In genomic region chr18:58025733-58026132, GRCh38 we compare ENCODE assay signal across 1 cellular context.
TF ChIP-seq lines count a peak whose summit lies in the region.

No MANE protein-coding gene starts in this region.

TF ChIP-seq in K562, 482 proteins besides CTCF, POLR2A, EP300 and RAD21:
- TF ChIP-seq SETDB1 (IDR thresholded peaks at IDR 0.05; ENCODE audit: low read length) (no peak), KDM1A (IDR thresholded peaks at IDR 0.05) (peak; percentile 54 to 61; a peak in 3 of 4 replicates)
